In the genomic region with DNA sequence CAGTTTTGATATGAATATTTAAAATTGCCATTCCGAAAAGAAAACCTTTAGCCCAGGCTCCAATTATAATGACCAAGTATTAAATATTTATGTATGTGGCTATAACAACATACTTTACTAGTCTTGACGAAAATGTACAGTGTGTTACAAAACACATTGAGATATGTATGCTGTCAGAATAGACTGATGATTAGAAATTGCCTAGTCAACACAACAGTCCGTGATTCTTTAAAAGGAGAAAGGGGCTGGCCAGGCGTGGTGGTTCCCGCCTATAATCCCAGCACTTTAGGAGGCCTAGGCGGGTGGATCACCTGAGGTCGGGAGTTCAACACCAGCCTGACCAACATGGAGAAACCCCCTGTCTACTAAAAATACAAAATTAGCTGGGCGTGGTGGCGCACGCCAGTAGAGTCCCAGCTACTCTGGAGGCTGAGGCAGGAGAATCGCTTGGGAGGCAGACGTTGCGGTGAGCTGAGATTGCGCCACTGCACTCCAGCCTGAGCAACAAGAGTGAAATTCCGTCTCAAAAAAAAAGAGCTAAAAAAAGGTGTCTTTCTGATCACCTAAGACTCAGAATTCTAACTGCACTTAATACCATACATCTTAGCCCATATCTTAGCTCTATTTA, we compare ENCODE assay signal across 1 cellular context.
A peak's percentile ranks its signal among the peaks of the same experiment; 100 is the strongest.
TF ChIP-seq lines count a peak whose summit lies in the region.

No MANE protein-coding gene starts in this region.

TF ChIP-seq in HEK293, 187 proteins besides CTCF, POLR2A, EP300 and RAD21:
- TF ChIP-seq ZBTB21 (tag by site-specific recombination; IDR thresholded peaks at IDR 0.05) (no peak), ZNF600 (tag by site-specific recombination; IDR thresholded peaks at IDR 0.05) (peak; percentile 61; the same call in 1 of the 2 replicates), TRIM28 (IDR thresholded peaks at IDR 0.05; ENCODE audit: borderline replicate concordance, low read length) (no peak), ZNF394 (tag by site-specific recombination; IDR thresholded peaks at IDR 0.05; ENCODE audit: borderline replicate concordance) (0 out of 2 replicates have a peak, but pooled peaks have one; percentile 16), ZNF558 (tag by site-specific recombination; IDR thresholded peaks at IDR 0.05) (no peak), ZNF530 (tag by site-specific recombination; IDR thresholded peaks at IDR 0.05; ENCODE audit: low read depth) (no peak), ZFHX2 (tag by site-specific recombination; conservative IDR thresholded peaks at IDR 0.05) (no peak), SCRT2 (tag by site-specific recombination; IDR thresholded peaks at IDR 0.05) (no peak), ZNF792 (tag by site-specific recombination; IDR thresholded peaks at IDR 0.05) (no peak), ZSCAN16 (tag by site-specific recombination; IDR thresholded peaks at IDR 0.05) (no peak), ZNF785 (tag by site-specific recombination; IDR thresholded peaks at IDR 0.05) (no peak), SALL2 (tag by site-specific recombination; IDR thresholded peaks at IDR 0.05; ENCODE audit: borderline replicate concordance) (no peak)
- TF ChIP-seq, protein P1, sequence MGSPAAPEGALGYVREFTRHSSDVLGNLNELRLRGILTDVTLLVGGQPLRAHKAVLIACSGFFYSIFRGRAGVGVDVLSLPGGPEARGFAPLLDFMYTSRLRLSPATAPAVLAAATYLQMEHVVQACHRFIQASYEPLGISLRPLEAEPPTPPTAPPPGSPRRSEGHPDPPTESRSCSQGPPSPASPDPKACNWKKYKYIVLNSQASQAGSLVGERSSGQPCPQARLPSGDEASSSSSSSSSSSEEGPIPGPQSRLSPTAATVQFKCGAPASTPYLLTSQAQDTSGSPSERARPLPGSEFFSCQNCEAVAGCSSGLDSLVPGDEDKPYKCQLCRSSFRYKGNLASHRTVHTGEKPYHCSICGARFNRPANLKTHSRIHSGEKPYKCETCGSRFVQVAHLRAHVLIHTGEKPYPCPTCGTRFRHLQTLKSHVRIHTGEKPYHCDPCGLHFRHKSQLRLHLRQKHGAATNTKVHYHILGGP (tag by site-specific recombination; IDR thresholded peaks at IDR 0.05): no peak
TF ChIP-seq in HEK293: peak in this region for 2.
